In genomic region chr1:26911399-26912146, GRCh38 we compare ENCODE assay signal across 42 cellular contexts. TPM values are rescaled to one million over a fixed set of nuclear protein-coding genes. Genes with fewer than 3 reads are reported as not detected.
"Had no signal": no experiment of that assay in that cellular context is flagged by ENCODE, and none has a peak within 500 bp of the region (broad histone marks: within the 10 kb centered on the region; RNA-seq: fewer than 3 reads in every experiment).

No MANE protein-coding gene starts in this region.

- DNase-seq: activated CD4-positive, alpha-beta T cell treated with anti-CD3 and anti-CD28 coated beads for 48 hours; activated CD4-positive, alpha-beta T cell treated with anti-CD3 and anti-CD28 coated beads, Interleukin-2, amount 50 U/mL, for 48 hours; activated CD8-positive, alpha-beta memory T cell treated with anti-CD3 and anti-CD28 coated beads for 24 hours; activated effector memory CD4-positive, alpha-beta T cell treated with anti-CD3 and anti-CD28 coated beads, Interleukin-2, amount 50 U/mL, for 16 hours; activated naive CD4-positive, alpha-beta T cell treated with anti-CD3 and anti-CD28 coated beads for 36 hours; activated naive CD8-positive, alpha-beta T cell treated with anti-CD3 and anti-CD28 coated beads for 36 hours; aorta; dorsolateral prefrontal cortex; effector memory CD8-positive, alpha-beta T cell; head of caudate nucleus; hypothalamus; immature natural killer cell; kidney; lower lobe of right lung; mesendoderm; sigmoid colon; stimulated activated CD4-positive, alpha-beta T cell treated with anti-CD3 and anti-CD28 coated beads, Interleukin-15, amount 100 ng/mL, for 24 hours; stimulated activated CD4-positive, alpha-beta T cell treated with anti-CD3 and anti-CD28 coated beads, Interleukin-2, amount 100 ng/mL, for 24 hours; stimulated activated naive CD4-positive, alpha-beta T cell; SW 1271; T-helper 9 cell; uterus; WERI-Rb-1 had no signal

- H3K4me2 ChIP-seq: smooth muscle cell had no signal

- H3K36me3 ChIP-seq: adrenal gland, cardiac muscle cell, lower lobe of right lung, sigmoid colon, tibial nerve, uterus, WERI-Rb-1 had no signal

- FAIRE-seq: endothelial cell of umbilical vein, kidney had no signal

- H3K4me3 ChIP-seq: cardiac muscle cell, coronary artery, dorsolateral prefrontal cortex, sigmoid colon, tibial nerve, uterus had no signal

- H3K27me3 ChIP-seq: adrenal gland, cardiac muscle cell, dorsolateral prefrontal cortex, sigmoid colon, tibial nerve, uterus had no signal

- ATAC-seq: activated CD4-positive, CD25-positive, alpha-beta regulatory T cell treated with anti-CD3 and anti-CD28 coated beads, Interleukin-2, amount 50 U/mL, for 24 hours; effector memory CD8-positive, alpha-beta T cell; lower lobe of right lung; natural killer cell treated with Interleukin-12 subunit alpha and Interleukin-12 subunit beta and Interleukin-15 and Interleukin-18, amount 100 ng/mL, for 72 hours had no signal

- H3K4me1 ChIP-seq: sigmoid colon, tibial nerve, uterus had no signal

- H3K9me3 ChIP-seq: adrenal gland, lower lobe of right lung, sigmoid colon, tibial nerve, uterus had no signal

- H3K27ac ChIP-seq: cardiac muscle cell, coronary artery, dorsolateral prefrontal cortex, sigmoid colon, tibial nerve, uterus, WERI-Rb-1 had no signal

RNA-seq across cellular contexts. Expression of gene NR0B2, which starts 2.2 kb away (rescaled TPM):
- total RNA-seq: activated naive CD4-positive, alpha-beta T cell treated with anti-CD3 and anti-CD28 coated beads for 36 hours; activated naive CD8-positive, alpha-beta T cell treated with anti-CD3 and anti-CD28 coated beads for 36 hours; activated T-helper 1 cell treated with anti-CD3 and anti-CD28 coated beads, Interleukin-12 subunit alpha, Interleukin-12 subunit beta, Interleukin-2, Interleukin-4 antibody, amounts not matched to agents 30 ng/mL and 10 ng/mL and 1 ng/mL, durations not matched to agents 14 hours and 24 hours and 36 hours; aorta; cerebellum; endothelial cell of umbilical vein; fibroblast of lung; fibroblast of villous mesenchyme; mononuclear cell; myocyte; natural killer cell treated with Interleukin-12 subunit alpha and Interleukin-12 subunit beta and Interleukin-15 and Interleukin-18, amount 100 ng/mL, for 72 hours; osteoblast; posterior vena cava; renal cortical epithelial cell; sigmoid colon; smooth muscle cell; temporal lobe; tibial nerve; uterus had no signal
- polyA plus RNA-seq: endothelial cell of umbilical vein, esophagus, fibroblast of lung, immature natural killer cell, smooth muscle cell had no signal

RNA-seq across cellular contexts. Expression of gene SFN, which starts 48.6 kb away (rescaled TPM):
- total RNA-seq: cerebellum, fibroblast of lung, myocyte, temporal lobe, tibial nerve had no signal
- polyA plus RNA-seq: immature natural killer cell had no signal
